ENCODE assay signal across 8 cellular contexts in the genomic region with DNA sequence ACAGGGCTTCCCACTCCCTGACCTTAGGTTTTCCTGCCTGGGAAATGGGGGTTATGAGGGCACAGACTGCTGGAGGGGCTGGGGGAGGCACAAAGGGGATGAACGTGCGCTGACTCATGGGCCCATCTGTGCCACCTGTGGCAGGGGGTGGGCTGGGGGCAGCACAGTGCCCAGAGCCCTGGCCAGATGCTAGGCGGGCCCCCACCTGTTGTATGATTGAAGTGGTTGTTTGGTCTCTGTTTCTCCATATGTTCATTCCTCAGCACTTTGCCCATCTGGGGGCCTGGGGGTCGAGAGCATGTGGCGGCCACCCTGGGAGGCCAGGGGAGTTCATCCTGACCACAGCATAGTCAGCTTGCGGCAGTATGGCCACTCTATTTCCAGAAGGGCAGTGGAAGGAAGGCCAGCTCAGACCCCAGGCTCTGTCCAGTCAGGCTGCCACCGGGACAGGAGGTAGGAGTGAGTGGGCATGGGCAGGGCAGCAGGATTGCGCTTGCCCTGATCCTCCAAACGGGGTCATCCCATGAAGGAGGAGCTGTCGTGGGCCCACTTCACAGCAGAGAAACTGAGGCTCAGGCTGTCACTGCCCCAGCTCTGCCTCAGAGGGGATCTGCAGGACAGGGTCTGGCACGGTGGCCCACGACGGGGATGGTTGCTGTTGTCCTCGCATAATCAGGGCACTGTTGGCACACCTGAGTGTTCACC. TPM values are rescaled to one million over a fixed set of nuclear protein-coding genes. Genes with fewer than 3 reads are reported as not detected.
DNase-seq lines count a peak whose midpoint lies in the region; ATAC-seq, FAIRE-seq and TF ChIP-seq lines count a peak whose summit lies in the region.

No MANE protein-coding gene starts in this region.

- peak overlapping the region; percentile 82 for H3K9ac ChIP-seq in keratinocyte (ENCODE audit: control insufficient read depth, extremely low read depth, insufficient read depth, low read length)

- H3K9me1 ChIP-seq in keratinocyte (ENCODE audit: control insufficient read depth, extremely low read depth, insufficient read depth, low read length), result no peaks in the 10 kb centered on the region

- no peak for FAIRE-seq in keratinocyte (lab: Jason Lieb, UNC)

- no peaks in the 10 kb centered on the region for H3K36me3 Mint-ChIP-seq in T-helper 2 cell treated with Interferon-gamma antibody and Interleukin-4, amounts not matched to agents 5 μg/mL and 100 μg/mL, for 36 hours (ENCODE audit: low read depth)
- H3K36me3 Mint-ChIP-seq in activated naive CD8-positive, alpha-beta T cell treated with anti-CD3 and anti-CD28 coated beads, Interleukin-2, amount 10 ng/mL, durations not matched to agents 7 days and 5 days, result no peaks in the 10 kb centered on the region

- peak overlapping the region in 1 of 3 experiments; percentile 64 for H3K4me3 ChIP-seq in keratinocyte (ENCODE audit: control insufficient read depth in 2 of 3, extremely low read depth in 1 of 3, insufficient read depth in 2 of 3, low read depth in 1 of 3, low read length in 3 of 3)

- no peaks in the 10 kb centered on the region for H3K9me3 ChIP-seq in keratinocyte (ENCODE audit: control insufficient read depth, low read depth, low read length)

- dilution Hi-C loops in keratinocyte (cut with MboI; ENCODE audit: extremely low pct_ligation_motif_present, low sequenced_read_pairs), result no loop called here

- no peaks in the 10 kb centered on the region for H3K36me3 ChIP-seq in keratinocyte (ENCODE audit: control insufficient read depth in 2 of 2, extremely low read depth in 1 of 2, insufficient read depth in 2 of 2, low read length in 2 of 2)

- no peak for TF ChIP-seq CTCF in keratinocyte (optimal IDR thresholded peaks at IDR 0.05 in 1 of 3, IDR thresholded peaks at IDR 0.05 in 1 of 3, conservative IDR thresholded peaks at IDR 0.05 in 1 of 3; ENCODE audit: extremely low read depth in 1 of 3, insufficient read depth in 2 of 3, low read length in 3 of 3)

- peaks cover 25% of the 10 kb centered on the region for H3K4me1 ChIP-seq in keratinocyte (ENCODE audit: control insufficient read depth, extremely low read depth, insufficient read depth, low read length)

- no peak for DNase-seq in T-helper 2 cell treated with Interferon-gamma antibody and Interleukin-4, amounts not matched to agents 5 μg/mL and 100 μg/mL, for 36 hours (ENCODE audit: low spot score)
- no peak for DNase-seq in T-helper 2 cell
- DNase-seq in activated naive CD8-positive, alpha-beta T cell treated with anti-CD3 and anti-CD28 coated beads, Interleukin-2, amount 10 ng/mL, durations not matched to agents 7 days and 5 days, result peak; percentile 35
- DNase-seq in keratinocyte (ENCODE audit: low read depth, low spot score), result no peak
- DNase-seq in NOMO-1 treated with DMSO at 0.1 percent for 48 hours (lab: John Stamatoyannopoulos, UW; ENCODE audit: unreplicated experiment), result no peak
- no peak for DNase-seq in anterior cingulate cortex (lab: John Stamatoyannopoulos, UW)

- H3K27ac Mint-ChIP-seq in T-helper 2 cell treated with Interferon-gamma antibody and Interleukin-4, amounts not matched to agents 5 μg/mL and 100 μg/mL, for 36 hours, result peak overlapping the region; percentile 93
- peak overlapping the region; percentile 72 for H3K27ac Mint-ChIP-seq in activated naive CD8-positive, alpha-beta T cell treated with anti-CD3 and anti-CD28 coated beads, Interleukin-2, amount 10 ng/mL, durations not matched to agents 7 days and 5 days

- no peaks in the 10 kb centered on the region for H4K20me1 ChIP-seq in keratinocyte (ENCODE audit: control insufficient read depth, extremely low read depth, insufficient read depth, low read length)

- H3K4me2 ChIP-seq in keratinocyte (ENCODE audit: control insufficient read depth, extremely low read depth, insufficient read depth, low read depth, low read length), result peak overlapping the region; percentile 90

- H2AFZ ChIP-seq in keratinocyte (ENCODE audit: control insufficient read depth, low read length), result no peak overlapping the region

- peaks cover 27% of the 10 kb centered on the region for H3K4me1 Mint-ChIP-seq in T-helper 2 cell treated with Interferon-gamma antibody and Interleukin-4, amounts not matched to agents 5 μg/mL and 100 μg/mL, for 36 hours (ENCODE audit: low read depth)
- peaks cover 32% of the 10 kb centered on the region for H3K4me1 Mint-ChIP-seq in activated naive CD8-positive, alpha-beta T cell treated with anti-CD3 and anti-CD28 coated beads, Interleukin-2, amount 10 ng/mL, durations not matched to agents 7 days and 5 days

- POLR2A ChIA-PET in activated naive CD8-positive, alpha-beta T cell treated with anti-CD3 and anti-CD28 coated beads, Interleukin-2, amount 10 ng/mL, durations not matched to agents 7 days and 5 days (lab: Charles Lee), result interaction anchor here (0.6 to 2.1 kb wide), 9 partner anchors 8 to 432 kb away, joined by 3 to 15 read pairs (median 5); no protein-coding TSS in a partner anchor

- H3K4me3 Mint-ChIP-seq in T-helper 2 cell treated with Interferon-gamma antibody and Interleukin-4, amounts not matched to agents 5 μg/mL and 100 μg/mL, for 36 hours, result peak overlapping the region; percentile 81
- peak overlapping the region; percentile 78 for H3K4me3 Mint-ChIP-seq in activated naive CD8-positive, alpha-beta T cell treated with anti-CD3 and anti-CD28 coated beads, Interleukin-2, amount 10 ng/mL, durations not matched to agents 7 days and 5 days

- H3K27ac ChIP-seq in keratinocyte (ENCODE audit: control insufficient read depth, insufficient read depth, low read length) (no peak overlapping the region), temporal lobe (ENCODE audit: low read depth, low read length) (peak overlapping the region; percentile 85)

- no peaks in the 10 kb centered on the region for H3K27me3 Mint-ChIP-seq in T-helper 2 cell treated with Interferon-gamma antibody and Interleukin-4, amounts not matched to agents 5 μg/mL and 100 μg/mL, for 36 hours (ENCODE audit: low read depth)
- no peaks in the 10 kb centered on the region for H3K27me3 Mint-ChIP-seq in activated naive CD8-positive, alpha-beta T cell treated with anti-CD3 and anti-CD28 coated beads, Interleukin-2, amount 10 ng/mL, durations not matched to agents 7 days and 5 days

- H3K9me3 Mint-ChIP-seq in T-helper 2 cell treated with Interferon-gamma antibody and Interleukin-4, amounts not matched to agents 5 μg/mL and 100 μg/mL, for 36 hours, result no peaks in the 10 kb centered on the region
- H3K9me3 Mint-ChIP-seq in activated naive CD8-positive, alpha-beta T cell treated with anti-CD3 and anti-CD28 coated beads, Interleukin-2, amount 10 ng/mL, durations not matched to agents 7 days and 5 days, result peaks cover 1% of the 10 kb centered on the region

- peaks cover 16% of the 10 kb centered on the region for H3K27me3 ChIP-seq in keratinocyte (ENCODE audit: control insufficient read depth, extremely low read depth, insufficient read depth, low read length)

- no peak for ATAC-seq in activated naive CD8-positive, alpha-beta T cell treated with anti-CD3 and anti-CD28 coated beads, Interleukin-2, amount 10 ng/mL, durations not matched to agents 7 days and 5 days (ENCODE audit: low read depth)
- no peak for ATAC-seq in HG03135 (IDR thresholded peaks at IDR 0.05; ENCODE audit: unreplicated experiment)

- no peaks in the 10 kb centered on the region for H3K79me2 ChIP-seq in keratinocyte (ENCODE audit: control insufficient read depth, insufficient read depth, low read length)

RNA-seq across cellular contexts. Expression of gene NINJ1, which starts 0.8 kb away (rescaled TPM):
- total RNA-seq in activated naive CD8-positive, alpha-beta T cell treated with anti-CD3 and anti-CD28 coated beads, Interleukin-2, amount 10 ng/mL, durations not matched to agents 7 days and 5 days, result 10 to 100 TPM; 29.5 to 30.4 TPM
- 7.4 to 16.5 TPM (median 7.7 TPM) in 3 replicates for polyA plus RNA-seq in keratinocyte
- 4.7 TPM for polyA plus RNA-seq in keratinocyte (2011; ENCODE audit: low read depth)
- 13.2 and 23.7 TPM in 2 replicates for polyA plus RNA-seq in keratinocyte (2011; cell fraction: cytosol; rRNA removed)
- 6.6 and 10.2 TPM in 2 replicates for polyA plus RNA-seq in keratinocyte (2011; cell fraction: nucleus; rRNA removed)
- polyA plus RNA-seq in keratinocyte (2012; ENCODE audit: low replicate concordance), result 15.1 and 22.9 TPM in 2 replicates
- 6.7 to 25.6 TPM (median 13.6 TPM) in 3 replicates for polyA minus RNA-seq in keratinocyte
- 17.1 TPM for polyA minus RNA-seq in keratinocyte (2011; cell fraction: cytosol; rRNA and poly(A)+ RNA removed)
- polyA minus RNA-seq in keratinocyte (2011; cell fraction: nucleus; rRNA and poly(A)+ RNA removed), result 3.6 and 5.2 TPM in 2 replicates
- total RNA-seq in temporal lobe, result 6.9 TPM

RNA-seq across cellular contexts. Expression of gene CARD19, which starts 38.9 kb away (rescaled TPM):
- 10 to 100 TPM; 68.1 to 68.2 TPM for total RNA-seq in activated naive CD8-positive, alpha-beta T cell treated with anti-CD3 and anti-CD28 coated beads, Interleukin-2, amount 10 ng/mL, durations not matched to agents 7 days and 5 days
- 30.8 to 67.4 TPM (median 36.7 TPM) in 3 replicates for polyA plus RNA-seq in keratinocyte
- polyA plus RNA-seq in keratinocyte (2011; ENCODE audit: low read depth), result 2.9 TPM
- 23.3 and 66.3 TPM in 2 replicates for polyA plus RNA-seq in keratinocyte (2011; cell fraction: cytosol; rRNA removed)
- polyA plus RNA-seq in keratinocyte (2011; cell fraction: nucleus; rRNA removed), result 37.0 and 49.3 TPM in 2 replicates
- 17.6 and 45.3 TPM in 2 replicates for polyA plus RNA-seq in keratinocyte (2012; ENCODE audit: low replicate concordance)
- polyA minus RNA-seq in keratinocyte, result 12.3 to 46.8 TPM (median 18.6 TPM) in 3 replicates
- 59.5 TPM for polyA minus RNA-seq in keratinocyte (2011; cell fraction: cytosol; rRNA and poly(A)+ RNA removed)
- 14.5 and 15.4 TPM in 2 replicates for polyA minus RNA-seq in keratinocyte (2011; cell fraction: nucleus; rRNA and poly(A)+ RNA removed)
- total RNA-seq in temporal lobe, result 14.5 TPM

RNA-seq across cellular contexts. Expression of gene WNK2, which starts 49.0 kb away (rescaled TPM):
- under 1 TPM in 1 of 2 experiments, not detected in 1; 0.25 TPM for total RNA-seq in activated naive CD8-positive, alpha-beta T cell treated with anti-CD3 and anti-CD28 coated beads, Interleukin-2, amount 10 ng/mL, durations not matched to agents 7 days and 5 days
- 0.05 TPM in 1 of 3 replicates, not detected in the others for polyA plus RNA-seq in keratinocyte
- polyA plus RNA-seq in keratinocyte (2011; ENCODE audit: low read depth), result 0.32 TPM
- polyA plus RNA-seq in keratinocyte (2011; cell fraction: cytosol; rRNA removed), result 0.12 TPM in 1 of 2 replicates, not detected in the other
- polyA plus RNA-seq in keratinocyte (2011; cell fraction: nucleus; rRNA removed), result 0.10 and 0.49 TPM in 2 replicates
- 0.10 TPM in 1 of 2 replicates, not detected in the other for polyA plus RNA-seq in keratinocyte (2012; ENCODE audit: low replicate concordance)
- 0.20 TPM in 1 of 3 replicates, not detected in the others for polyA minus RNA-seq in keratinocyte
- not detected for polyA minus RNA-seq in keratinocyte (2011; cell fraction: cytosol; rRNA and poly(A)+ RNA removed)
- 0.84 TPM in 1 of 2 replicates, not detected in the other for polyA minus RNA-seq in keratinocyte (2011; cell fraction: nucleus; rRNA and poly(A)+ RNA removed)
- 30.7 TPM for total RNA-seq in temporal lobe

Comparison
In these comparisons a context has a peak if more than half of its experiments do, and no peak if none do; other contexts are left out.
1. RNA of gene WNK2, which starts 49.0 kb away (total RNA-seq): 30.7 TPM in temporal lobe (single experiment); 0.25 TPM in activated naive CD8-positive, alpha-beta T cell treated with anti-CD3 and anti-CD28 coated beads, Interleukin-2, amount 10 ng/mL, durations not matched to agents 7 days and 5 days; every median in the first group is over 10 times any median in the second.